Comparison of ENCODE assay signal across 1 cellular context in the genomic region with DNA sequence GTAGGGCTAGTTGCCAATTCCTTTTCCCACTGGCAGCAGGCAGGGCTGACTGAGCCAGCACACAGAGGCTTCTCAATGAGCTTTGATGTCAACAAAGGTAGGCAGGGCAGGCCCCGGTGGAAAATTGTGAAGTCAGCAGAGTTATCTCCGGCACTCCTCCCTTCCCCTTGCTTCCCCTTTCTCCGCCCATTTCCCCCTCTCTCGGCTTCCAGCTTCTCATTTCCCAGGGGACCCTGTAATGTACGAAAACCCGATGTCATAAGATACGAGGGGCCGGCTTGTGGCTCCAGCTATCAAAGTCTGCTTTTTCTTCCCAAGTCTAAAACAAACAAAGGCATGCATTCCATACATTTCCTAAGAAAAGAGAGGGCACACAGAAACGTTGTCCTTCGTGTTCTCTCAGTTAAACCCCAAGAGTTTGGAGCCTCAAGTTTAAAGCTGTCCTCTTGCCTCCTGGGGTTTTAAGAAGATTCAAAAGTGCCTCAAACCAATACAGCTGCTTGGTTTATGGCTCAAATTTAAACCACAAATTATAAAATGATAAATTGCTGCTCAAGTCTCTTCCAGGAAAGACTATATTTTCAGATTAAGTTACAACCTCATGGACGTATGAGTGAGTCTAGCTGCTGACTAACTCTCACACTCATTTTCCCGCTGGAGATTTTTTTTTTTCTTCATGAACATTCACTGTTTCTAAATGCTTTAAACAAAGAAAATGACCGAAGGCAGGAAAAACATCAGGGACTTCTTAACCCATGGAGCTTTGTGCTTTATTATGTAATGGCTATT.
TF ChIP-seq lines count a peak whose summit lies in the region.

No MANE protein-coding gene starts in this region.

TF ChIP-seq in HepG2, 621 proteins besides CTCF, POLR2A, EP300 and RAD21 (continued from another document and continues in another):
- TF ChIP-seq, protein P1, sequence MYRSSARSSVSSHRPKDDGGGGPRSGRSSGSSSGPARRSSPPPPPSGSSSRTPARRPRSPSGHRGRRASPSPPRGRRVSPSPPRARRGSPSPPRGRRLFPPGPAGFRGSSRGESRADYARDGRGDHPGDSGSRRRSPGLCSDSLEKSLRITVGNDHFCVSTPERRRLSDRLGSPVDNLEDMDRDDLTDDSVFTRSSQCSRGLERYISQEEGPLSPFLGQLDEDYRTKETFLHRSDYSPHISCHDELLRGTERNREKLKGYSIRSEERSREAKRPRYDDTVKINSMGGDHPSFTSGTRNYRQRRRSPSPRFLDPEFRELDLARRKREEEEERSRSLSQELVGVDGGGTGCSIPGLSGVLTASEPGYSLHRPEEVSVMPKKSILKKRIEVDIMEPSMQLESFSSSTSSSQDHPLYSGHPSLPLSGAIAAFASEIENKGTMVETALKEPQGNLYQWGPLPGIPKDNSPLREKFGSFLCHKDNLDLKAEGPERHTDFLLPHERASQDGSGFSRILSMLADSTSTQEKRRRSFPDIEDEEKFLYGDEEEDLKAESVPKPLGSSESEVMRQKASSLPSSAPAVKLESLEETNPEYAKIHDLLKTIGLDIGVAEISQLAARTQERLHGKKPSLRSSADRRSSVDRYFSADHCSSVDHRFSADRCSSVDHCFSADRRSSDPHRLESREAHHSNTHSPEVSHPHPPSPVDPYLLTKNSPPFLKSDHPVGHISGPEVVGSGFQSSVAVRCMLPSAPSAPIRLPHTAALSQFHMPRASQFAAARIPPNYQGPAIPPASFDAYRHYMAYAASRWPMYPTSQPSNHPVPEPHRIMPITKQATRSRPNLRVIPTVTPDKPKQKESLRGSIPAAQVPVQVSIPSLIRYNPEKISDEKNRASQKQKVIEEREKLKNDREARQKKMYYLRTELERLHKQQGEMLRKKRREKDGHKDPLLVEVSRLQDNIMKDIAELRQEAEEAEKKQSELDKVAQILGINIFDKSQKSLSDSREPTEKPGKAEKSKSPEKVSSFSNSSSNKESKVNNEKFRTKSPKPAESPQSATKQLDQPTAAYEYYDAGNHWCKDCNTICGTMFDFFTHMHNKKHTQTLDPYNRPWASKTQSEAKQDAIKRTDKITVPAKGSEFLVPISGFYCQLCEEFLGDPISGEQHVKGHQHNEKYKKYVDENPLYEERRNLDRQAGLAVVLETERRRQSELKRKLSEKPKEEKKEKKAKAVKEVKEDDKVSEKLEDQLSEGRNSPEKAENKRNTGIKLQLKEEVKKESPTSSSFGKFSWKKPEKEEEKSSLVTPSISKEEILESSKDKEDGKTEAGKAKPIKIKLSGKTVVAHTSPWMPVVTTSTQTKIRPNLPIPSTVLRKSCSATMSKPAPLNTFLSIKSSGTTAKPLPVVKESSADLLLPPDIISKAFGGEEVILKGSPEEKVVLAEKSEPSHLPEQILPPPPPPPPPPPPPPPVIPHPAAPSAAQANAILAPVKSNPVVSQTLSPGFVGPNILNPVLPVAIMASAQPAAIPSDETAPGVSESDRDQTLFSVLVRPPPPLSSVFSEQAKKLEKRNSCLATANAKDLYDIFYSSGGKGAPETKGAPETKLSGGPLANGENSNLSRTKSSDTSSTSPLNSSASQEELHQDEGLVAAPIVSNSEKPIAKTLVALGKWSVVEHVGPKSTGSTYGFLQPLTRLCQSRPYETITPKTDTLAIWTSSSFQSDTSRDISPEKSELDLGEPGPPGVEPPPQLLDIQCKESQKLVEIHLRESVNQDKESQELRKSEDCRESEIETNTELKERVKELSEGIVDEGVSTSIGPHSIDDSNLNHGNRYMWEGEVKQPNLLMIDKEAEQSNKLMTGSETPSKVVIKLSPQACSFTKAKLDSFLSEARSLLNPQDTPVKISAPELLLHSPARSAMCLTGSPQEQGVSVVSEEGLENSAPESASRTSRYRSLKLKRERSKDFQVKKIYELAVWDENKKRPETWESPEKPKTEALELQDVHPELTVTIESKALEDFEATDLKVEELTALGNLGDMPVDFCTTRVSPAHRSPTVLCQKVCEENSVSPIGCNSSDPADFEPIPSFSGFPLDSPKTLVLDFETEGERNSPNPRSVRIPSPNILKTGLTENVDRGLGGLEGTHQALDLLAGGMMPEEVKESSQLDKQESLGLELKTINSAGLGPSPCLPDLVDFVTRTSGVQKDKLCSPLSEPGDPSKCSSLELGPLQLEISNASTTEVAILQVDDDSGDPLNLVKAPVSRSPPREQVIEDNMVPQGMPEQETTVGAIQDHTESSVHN (CRISPR knock-in tag; IDR thresholded peaks at IDR 0.05): no peak
- TF ChIP-seq MIXL1 (CRISPR knock-in tag; IDR thresholded peaks at IDR 0.05) (peak; percentile 19), ZNF17 (CRISPR knock-in tag; IDR thresholded peaks at IDR 0.05) (no peak), TCF7L2 (IDR thresholded peaks at IDR 0.05; ENCODE audit: low read depth, low read length) (no peak; the same call in 1 of the 2 replicates), NFKBIZ (CRISPR knock-in tag; IDR thresholded peaks at IDR 0.05) (no peak), HOXA5 (CRISPR knock-in tag; IDR thresholded peaks at IDR 0.05) (peak; percentile 80), POLR2AphosphoS2 (IDR thresholded peaks at IDR 0.05; ENCODE audit: low read depth, low read length) (no peak), ZNF441 (CRISPR knock-in tag; IDR thresholded peaks at IDR 0.05; ENCODE audit: borderline replicate concordance) (no peak), KLF15 (CRISPR knock-in tag; IDR thresholded peaks at IDR 0.05; ENCODE audit: borderline replicate concordance) (no peak; the same call in 1 of the 2 replicates), ZNF382 (CRISPR knock-in tag; IDR thresholded peaks at IDR 0.05; ENCODE audit: borderline replicate concordance) (no peak), MAFK (conservative IDR thresholded peaks at IDR 0.05 in 1 of 2, IDR thresholded peaks at IDR 0.05 in 1 of 2; ENCODE audit: low read length in 2 of 2) (peak; percentile 95 to 98), ZNF703 (CRISPR knock-in tag; IDR thresholded peaks at IDR 0.05; ENCODE audit: borderline replicate concordance) (no peak), GFI1 (CRISPR knock-in tag; IDR thresholded peaks at IDR 0.05; ENCODE audit: borderline replicate concordance) (no peak; the same call in none of the 2 replicates), ZNF550 (CRISPR knock-in tag; IDR thresholded peaks at IDR 0.05; ENCODE audit: borderline replicate concordance) (no peak), SMAD9 (CRISPR knock-in tag; IDR thresholded peaks at IDR 0.05) (no peak), SP4 (CRISPR knock-in tag; IDR thresholded peaks at IDR 0.05) (no peak), ZSCAN25 (CRISPR knock-in tag; IDR thresholded peaks at IDR 0.05) (no peak)
- TF ChIP-seq, protein P2, sequence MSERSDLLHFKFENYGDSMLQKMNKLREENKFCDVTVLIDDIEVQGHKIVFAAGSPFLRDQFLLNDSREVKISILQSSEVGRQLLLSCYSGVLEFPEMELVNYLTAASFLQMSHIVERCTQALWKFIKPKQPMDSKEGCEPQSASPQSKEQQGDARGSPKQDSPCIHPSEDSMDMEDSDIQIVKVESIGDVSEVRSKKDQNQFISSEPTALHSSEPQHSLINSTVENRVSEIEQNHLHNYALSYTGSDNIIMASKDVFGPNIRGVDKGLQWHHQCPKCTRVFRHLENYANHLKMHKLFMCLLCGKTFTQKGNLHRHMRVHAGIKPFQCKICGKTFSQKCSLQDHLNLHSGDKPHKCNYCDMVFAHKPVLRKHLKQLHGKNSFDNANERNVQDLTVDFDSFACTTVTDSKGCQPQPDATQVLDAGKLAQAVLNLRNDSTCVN (CRISPR knock-in tag; IDR thresholded peaks at IDR 0.05; ENCODE audit: borderline replicate concordance): peak; percentile 62; the same call in 1 of the 2 replicates
- TF ChIP-seq, protein P3, sequence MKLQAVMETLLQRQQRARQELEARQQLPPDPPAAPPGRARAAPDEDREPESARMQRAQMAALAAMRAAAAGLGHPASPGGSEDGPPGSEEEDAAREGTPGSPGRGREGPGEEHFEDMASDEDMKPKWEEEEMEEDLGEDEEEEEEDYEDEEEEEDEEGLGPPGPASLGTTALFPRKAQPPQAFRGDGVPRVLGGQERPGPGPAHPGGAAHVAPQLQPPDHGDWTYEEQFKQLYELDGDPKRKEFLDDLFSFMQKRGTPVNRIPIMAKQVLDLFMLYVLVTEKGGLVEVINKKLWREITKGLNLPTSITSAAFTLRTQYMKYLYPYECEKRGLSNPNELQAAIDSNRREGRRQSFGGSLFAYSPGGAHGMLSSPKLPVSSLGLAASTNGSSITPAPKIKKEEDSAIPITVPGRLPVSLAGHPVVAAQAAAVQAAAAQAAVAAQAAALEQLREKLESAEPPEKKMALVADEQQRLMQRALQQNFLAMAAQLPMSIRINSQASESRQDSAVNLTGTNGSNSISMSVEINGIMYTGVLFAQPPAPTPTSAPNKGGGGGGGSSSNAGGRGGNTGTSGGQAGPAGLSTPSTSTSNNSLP (IDR thresholded peaks at IDR 0.05; ENCODE audit: low read depth, low read length): peak; percentile 43
- TF ChIP-seq, protein P4, sequence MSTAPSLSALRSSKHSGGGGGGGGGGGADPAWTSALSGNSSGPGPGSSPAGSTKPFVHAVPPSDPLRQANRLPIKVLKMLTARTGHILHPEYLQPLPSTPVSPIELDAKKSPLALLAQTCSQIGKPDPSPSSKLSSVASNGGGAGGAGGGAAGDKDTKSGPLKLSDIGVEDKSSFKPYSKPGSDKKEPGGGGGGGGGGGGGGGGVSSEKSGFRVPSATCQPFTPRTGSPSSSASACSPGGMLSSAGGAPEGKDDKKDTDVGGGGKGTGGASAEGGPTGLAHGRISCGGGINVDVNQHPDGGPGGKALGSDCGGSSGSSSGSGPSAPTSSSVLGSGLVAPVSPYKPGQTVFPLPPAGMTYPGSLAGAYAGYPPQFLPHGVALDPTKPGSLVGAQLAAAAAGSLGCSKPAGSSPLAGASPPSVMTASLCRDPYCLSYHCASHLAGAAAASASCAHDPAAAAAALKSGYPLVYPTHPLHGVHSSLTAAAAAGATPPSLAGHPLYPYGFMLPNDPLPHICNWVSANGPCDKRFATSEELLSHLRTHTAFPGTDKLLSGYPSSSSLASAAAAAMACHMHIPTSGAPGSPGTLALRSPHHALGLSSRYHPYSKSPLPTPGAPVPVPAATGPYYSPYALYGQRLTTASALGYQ (CRISPR knock-in tag; IDR thresholded peaks at IDR 0.05): peak; percentile 64; the same call in 1 of the 2 replicates
- TF ChIP-seq, protein P5, sequence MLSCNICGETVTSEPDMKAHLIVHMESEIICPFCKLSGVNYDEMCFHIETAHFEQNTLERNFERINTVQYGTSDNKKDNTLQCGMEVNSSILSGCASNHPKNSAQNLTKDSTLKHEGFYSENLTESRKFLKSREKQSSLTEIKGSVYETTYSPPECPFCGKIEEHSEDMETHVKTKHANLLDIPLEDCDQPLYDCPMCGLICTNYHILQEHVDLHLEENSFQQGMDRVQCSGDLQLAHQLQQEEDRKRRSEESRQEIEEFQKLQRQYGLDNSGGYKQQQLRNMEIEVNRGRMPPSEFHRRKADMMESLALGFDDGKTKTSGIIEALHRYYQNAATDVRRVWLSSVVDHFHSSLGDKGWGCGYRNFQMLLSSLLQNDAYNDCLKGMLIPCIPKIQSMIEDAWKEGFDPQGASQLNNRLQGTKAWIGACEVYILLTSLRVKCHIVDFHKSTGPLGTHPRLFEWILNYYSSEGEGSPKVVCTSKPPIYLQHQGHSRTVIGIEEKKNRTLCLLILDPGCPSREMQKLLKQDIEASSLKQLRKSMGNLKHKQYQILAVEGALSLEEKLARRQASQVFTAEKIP (CRISPR knock-in tag; IDR thresholded peaks at IDR 0.05; ENCODE audit: borderline replicate concordance): no peak
- TF ChIP-seq, protein P6, sequence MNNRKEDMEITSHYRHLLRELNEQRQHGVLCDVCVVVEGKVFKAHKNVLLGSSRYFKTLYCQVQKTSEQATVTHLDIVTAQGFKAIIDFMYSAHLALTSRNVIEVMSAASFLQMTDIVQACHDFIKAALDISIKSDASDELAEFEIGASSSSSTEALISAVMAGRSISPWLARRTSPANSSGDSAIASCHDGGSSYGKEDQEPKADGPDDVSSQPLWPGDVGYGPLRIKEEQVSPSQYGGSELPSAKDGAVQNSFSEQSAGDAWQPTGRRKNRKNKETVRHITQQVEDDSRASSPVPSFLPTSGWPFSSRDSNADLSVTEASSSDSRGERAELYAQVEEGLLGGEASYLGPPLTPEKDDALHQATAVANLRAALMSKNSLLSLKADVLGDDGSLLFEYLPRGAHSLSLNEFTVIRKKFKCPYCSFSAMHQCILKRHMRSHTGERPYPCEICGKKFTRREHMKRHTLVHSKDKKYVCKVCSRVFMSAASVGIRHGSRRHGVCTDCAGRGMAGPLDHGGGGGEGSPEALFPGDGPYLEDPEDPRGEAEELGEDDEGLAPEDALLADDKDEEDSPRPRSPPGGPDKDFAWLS (CRISPR knock-in tag; IDR thresholded peaks at IDR 0.05; ENCODE audit: borderline replicate concordance): peak; percentile 90; the same call in 1 of the 2 replicates
- TF ChIP-seq, protein P7, sequence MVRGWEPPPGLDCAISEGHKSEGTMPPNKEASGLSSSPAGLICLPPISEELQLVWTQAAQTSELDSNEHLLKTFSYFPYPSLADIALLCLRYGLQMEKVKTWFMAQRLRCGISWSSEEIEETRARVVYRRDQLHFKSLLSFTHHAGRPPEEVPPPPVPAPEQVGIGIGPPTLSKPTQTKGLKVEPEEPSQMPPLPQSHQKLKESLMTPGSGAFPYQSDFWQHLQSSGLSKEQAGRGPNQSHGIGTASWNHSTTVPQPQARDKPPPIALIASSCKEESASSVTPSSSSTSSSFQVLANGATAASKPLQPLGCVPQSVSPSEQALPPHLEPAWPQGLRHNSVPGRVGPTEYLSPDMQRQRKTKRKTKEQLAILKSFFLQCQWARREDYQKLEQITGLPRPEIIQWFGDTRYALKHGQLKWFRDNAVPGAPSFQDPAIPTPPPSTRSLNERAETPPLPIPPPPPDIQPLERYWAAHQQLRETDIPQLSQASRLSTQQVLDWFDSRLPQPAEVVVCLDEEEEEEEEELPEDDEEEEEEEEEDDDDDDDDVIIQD (CRISPR knock-in tag; IDR thresholded peaks at IDR 0.05; ENCODE audit: low read depth): peak; percentile 62
- TF ChIP-seq, protein P8, sequence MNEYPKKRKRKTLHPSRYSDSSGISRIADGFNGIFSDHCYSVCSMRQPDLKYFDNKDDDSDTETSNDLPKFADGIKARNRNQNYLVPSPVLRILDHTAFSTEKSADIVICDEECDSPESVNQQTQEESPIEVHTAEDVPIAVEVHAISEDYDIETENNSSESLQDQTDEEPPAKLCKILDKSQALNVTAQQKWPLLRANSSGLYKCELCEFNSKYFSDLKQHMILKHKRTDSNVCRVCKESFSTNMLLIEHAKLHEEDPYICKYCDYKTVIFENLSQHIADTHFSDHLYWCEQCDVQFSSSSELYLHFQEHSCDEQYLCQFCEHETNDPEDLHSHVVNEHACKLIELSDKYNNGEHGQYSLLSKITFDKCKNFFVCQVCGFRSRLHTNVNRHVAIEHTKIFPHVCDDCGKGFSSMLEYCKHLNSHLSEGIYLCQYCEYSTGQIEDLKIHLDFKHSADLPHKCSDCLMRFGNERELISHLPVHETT (CRISPR knock-in tag; conservative IDR thresholded peaks at IDR 0.05): no peak
- TF ChIP-seq, protein P9, sequence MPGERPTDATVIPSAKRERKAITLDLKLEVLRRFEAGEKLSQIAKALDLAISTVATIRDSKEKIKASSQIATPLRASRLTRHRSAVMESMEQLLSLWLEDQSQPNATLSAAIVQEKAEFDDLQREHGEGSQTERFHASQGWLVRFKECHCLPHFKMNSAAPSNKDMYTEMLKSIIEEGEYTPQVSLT (CRISPR knock-in tag; IDR thresholded peaks at IDR 0.05; ENCODE audit: borderline replicate concordance, low read depth): 0 out of 2 replicates have a peak, but pooled peaks have one; percentile 83
